19 cellular contexts compared by ENCODE assay signal in the genomic region with DNA sequence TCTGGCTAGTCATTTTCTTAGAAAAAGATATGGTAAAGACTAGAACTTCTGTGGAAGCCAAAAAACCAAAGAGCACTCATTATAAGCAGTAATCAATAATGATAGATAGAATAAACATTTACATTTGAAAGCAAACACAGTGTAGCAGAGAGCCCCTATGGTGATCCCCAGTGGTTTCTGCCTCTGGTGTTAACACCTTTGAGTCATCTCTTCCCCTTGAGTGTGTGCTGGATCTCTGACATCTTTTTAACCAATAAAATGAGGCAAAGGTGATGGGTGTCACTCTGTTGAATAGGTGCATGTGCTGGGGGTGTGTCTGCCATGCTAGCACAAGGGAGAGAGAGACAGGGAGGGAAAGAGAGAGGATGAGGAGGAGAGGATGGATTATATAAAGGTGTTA.
A peak's percentile ranks its signal among the peaks of the same experiment; 100 is the strongest.
DNase-seq lines count a peak whose midpoint lies in the region; ATAC-seq, FAIRE-seq and TF ChIP-seq lines count a peak whose summit lies in the region.
"Had no signal": no experiment of that assay in that cellular context is flagged by ENCODE, and none has a peak within 500 bp of the region (broad histone marks: within the 10 kb centered on the region; RNA-seq: fewer than 3 reads in every experiment).

No MANE protein-coding gene starts in this region.

- H3K4me1 ChIP-seq in HepG2 (ENCODE audit: insufficient read depth, low read length) = peaks cover 19% of the 10 kb centered on the region
- no peaks in the 10 kb centered on the region for H3K4me1 ChIP-seq in right lobe of liver
- H3K4me1 ChIP-seq: A549, Caco-2, HAP-1 had no signal

- intact Hi-C loops in HepG2 (cut with micrococcal nuclease; ENCODE audit: unreplicated experiment) = no loop called here
- intact Hi-C loops in right lobe of liver (cut with DNase I) = no loop called here

- H3K4me1 Mint-ChIP-seq in activated T-cell treated with anti-CD3 and anti-CD28 coated beads, Interleukin-2, amount 50 U/mL, for 72 hours (ENCODE audit: low read depth) = no peaks in the 10 kb centered on the region
- no peaks in the 10 kb centered on the region for H3K4me1 Mint-ChIP-seq in stimulated activated naive CD8-positive, alpha-beta T cell treated with anti-CD3 and anti-CD28 coated beads, Interleukin-15, amount 100 ng/mL, for 72 hours

- H4K20me1 ChIP-seq in HepG2 (ENCODE audit: insufficient read depth, low read length) = no peaks in the 10 kb centered on the region; the same call in 1 of the 2 replicates

- H3K27ac Mint-ChIP-seq in activated T-cell treated with anti-CD3 and anti-CD28 coated beads, Interleukin-2, amount 50 U/mL, for 72 hours = peak overlapping the region; percentile 10
- no peak overlapping the region for H3K27ac Mint-ChIP-seq in stimulated activated naive CD8-positive, alpha-beta T cell treated with anti-CD3 and anti-CD28 coated beads, Interleukin-15, amount 100 ng/mL, for 72 hours
- H3K27ac Mint-ChIP-seq: CD4-positive, alpha-beta T cell had no signal

- H3K79me2 ChIP-seq in HepG2 (ENCODE audit: insufficient read depth, low read length) = no peaks in the 10 kb centered on the region

- POLR2A ChIA-PET in HepG2 (lab: Yijun Ruan, JAX) = no interaction called here

- TF ChIP-seq CTCF in HepG2 (CRISPR knock-in tag; IDR thresholded peaks at IDR 0.05) (no peak), right lobe of liver (IDR thresholded peaks at IDR 0.05) (no peak)

- H3K4me3 ChIP-seq in HepG2 (replicated peaks in 1 of 3; ENCODE audit: insufficient read depth in 1 of 3, low read depth in 2 of 3, low read length in 3 of 3) (no peak overlapping the region), right lobe of liver (no peak overlapping the region)
- H3K4me3 ChIP-seq: A549, HAP-1 had no signal

- H3K27me3 Mint-ChIP-seq in activated T-cell treated with anti-CD3 and anti-CD28 coated beads, Interleukin-2, amount 50 U/mL, for 72 hours (ENCODE audit: low read depth) = peaks cover 15% of the 10 kb centered on the region
- H3K27me3 Mint-ChIP-seq in stimulated activated naive CD8-positive, alpha-beta T cell treated with anti-CD3 and anti-CD28 coated beads, Interleukin-15, amount 100 ng/mL, for 72 hours = peaks cover 18% of the 10 kb centered on the region

- no peak overlapping the region for H3K27ac ChIP-seq in HepG2 (ENCODE audit: extremely low read length, insufficient read depth, low read length)
- H3K27ac ChIP-seq in right lobe of liver = no peak overlapping the region
- H3K27ac ChIP-seq: 22Rv1, A549, C4-2B had no signal

- FAIRE-seq in HepG2 (lab: Jason Lieb, UNC) = no peak
- FAIRE-seq: A549, D721Med, G401.6, GM12891, GM19239 had no signal

- H2AFZ ChIP-seq in HepG2 (ENCODE audit: low read length) = no peak overlapping the region

- no peak overlapping the region for H3K4me2 ChIP-seq in HepG2 (ENCODE audit: low read depth, low read length)
- H3K4me2 ChIP-seq: A549 had no signal

- CTCF ChIA-PET in HepG2 (lab: Yijun Ruan, JAX; ENCODE audit: low intra/inter-chr PET ratio, low total read pairs) = no interaction called here

- in situ Hi-C loops in HepG2 (cut with HindIII; ENCODE audit: extremely low pct_ligation_motif_present, low pct_unique_long_range_greater_than_20kb) = no loop called here

- DNase-seq in NCI-H146 (lab: John Stamatoyannopoulos, UW) (peak; percentile 0), NCI-H146 treated with DMSO at 0.1 percent for 48 hours (lab: John Stamatoyannopoulos, UW; ENCODE audit: unreplicated experiment) (no peak), activated T-cell treated with anti-CD3 and anti-CD28 coated beads for 4 hours (no peak), HepG2 (ENCODE audit: low spot score) (no peak), right lobe of liver (no peak)
- DNase-seq in activated T-cell treated with anti-CD3 and anti-CD28 coated beads, Interleukin-2, amount 50 U/mL, for 72 hours = no peak
- no peak for DNase-seq in stimulated activated naive CD8-positive, alpha-beta T cell treated with anti-CD3 and anti-CD28 coated beads, Interleukin-15, amount 100 ng/mL, for 72 hours
- DNase-seq: AML-193; Caco-2; CD4-positive, alpha-beta T cell had no signal

- H3K4me3 Mint-ChIP-seq in activated T-cell treated with anti-CD3 and anti-CD28 coated beads, Interleukin-2, amount 50 U/mL, for 72 hours = no peak overlapping the region
- no peak overlapping the region for H3K4me3 Mint-ChIP-seq in stimulated activated naive CD8-positive, alpha-beta T cell treated with anti-CD3 and anti-CD28 coated beads, Interleukin-15, amount 100 ng/mL, for 72 hours
- H3K4me3 Mint-ChIP-seq: CD4-positive, alpha-beta T cell had no signal

- H3K36me3 ChIP-seq in HepG2 (replicated peaks in 1 of 2; ENCODE audit: control insufficient read depth in 1 of 2, insufficient read depth in 2 of 2, low read length in 2 of 2) (no peaks in the 10 kb centered on the region), right lobe of liver (no peaks in the 10 kb centered on the region)
- H3K36me3 ChIP-seq: HAP-1 had no signal

- no peak overlapping the region for H3K9ac ChIP-seq in HepG2 (ENCODE audit: insufficient read depth, low read depth, low read length)

- TF ChIP-seq RAD21 in HepG2 (CRISPR knock-in tag; IDR thresholded peaks at IDR 0.05) = no peak

- H3K27me3 ChIP-seq in HepG2 (ENCODE audit: control insufficient read depth in 1 of 2, insufficient read depth in 2 of 2, low read length in 2 of 2) = peaks cover 0 to 12% of the 10 kb centered on the region in 2 experiments; a peak in 2 of 5 replicates
- H3K27me3 ChIP-seq in right lobe of liver = no peaks in the 10 kb centered on the region

- H3K9me3 ChIP-seq in HepG2 (ENCODE audit: low read length) (no peaks in the 10 kb centered on the region), right lobe of liver (no peaks in the 10 kb centered on the region)
- H3K9me3 ChIP-seq: A549, Caco-2, HAP-1 had no signal

- no TSS peak for BruUV-seq in HepG2 (replicated peaks; lab: Mats Ljungman, UMichigan)

- no peaks in the 10 kb centered on the region for H3K9me3 Mint-ChIP-seq in activated T-cell treated with anti-CD3 and anti-CD28 coated beads, Interleukin-2, amount 50 U/mL, for 72 hours
- H3K9me3 Mint-ChIP-seq in stimulated activated naive CD8-positive, alpha-beta T cell treated with anti-CD3 and anti-CD28 coated beads, Interleukin-15, amount 100 ng/mL, for 72 hours = no peaks in the 10 kb centered on the region
- H3K9me3 Mint-ChIP-seq: CD4-positive, alpha-beta T cell had no signal

- no peak for TF ChIP-seq EP300 in HepG2 (IDR thresholded peaks at IDR 0.05; ENCODE audit: low read depth in 2 of 2, low read length in 2 of 2)
- TF ChIP-seq EP300 in HepG2 (CRISPR knock-in tag; IDR thresholded peaks at IDR 0.05; ENCODE audit: borderline replicate concordance) = no peak

- H3K36me3 Mint-ChIP-seq in activated T-cell treated with anti-CD3 and anti-CD28 coated beads, Interleukin-2, amount 50 U/mL, for 72 hours (ENCODE audit: insufficient read depth in 2 of 2) = no peaks in the 10 kb centered on the region

- TF ChIP-seq POLR2A in HepG2 (IDR thresholded peaks at IDR 0.05; ENCODE audit: insufficient read depth in 1 of 2, low read depth in 2 of 2, low read length in 2 of 2) = no peak
- no peak for TF ChIP-seq POLR2A in right lobe of liver (IDR thresholded peaks at IDR 0.05)

- ATAC-seq in activated T-cell treated with anti-CD3 and anti-CD28 coated beads, Interleukin-2, amount 50 U/mL, for 72 hours (replicated peaks in 1 of 2) = peak; percentile 39 to 67
- ATAC-seq in HepG2 (peak; percentile 50), right lobe of liver (no peak), HG02798 (IDR thresholded peaks at IDR 0.05; ENCODE audit: poor library complexity, unreplicated experiment) (no peak)
- ATAC-seq in stimulated activated naive CD8-positive, alpha-beta T cell treated with anti-CD3 and anti-CD28 coated beads, Interleukin-15, amount 100 ng/mL, for 72 hours = peak; percentile 61
- ATAC-seq: A549 had no signal

TF ChIP-seq in HepG2, 621 proteins besides CTCF, POLR2A, EP300 and RAD21:
- TF ChIP-seq FOXJ3 (CRISPR knock-in tag; IDR thresholded peaks at IDR 0.05; ENCODE audit: borderline replicate concordance) (no peak), ZSCAN9 (CRISPR knock-in tag; IDR thresholded peaks at IDR 0.05; ENCODE audit: borderline replicate concordance) (no peak)
- TF ChIP-seq, protein P1, sequence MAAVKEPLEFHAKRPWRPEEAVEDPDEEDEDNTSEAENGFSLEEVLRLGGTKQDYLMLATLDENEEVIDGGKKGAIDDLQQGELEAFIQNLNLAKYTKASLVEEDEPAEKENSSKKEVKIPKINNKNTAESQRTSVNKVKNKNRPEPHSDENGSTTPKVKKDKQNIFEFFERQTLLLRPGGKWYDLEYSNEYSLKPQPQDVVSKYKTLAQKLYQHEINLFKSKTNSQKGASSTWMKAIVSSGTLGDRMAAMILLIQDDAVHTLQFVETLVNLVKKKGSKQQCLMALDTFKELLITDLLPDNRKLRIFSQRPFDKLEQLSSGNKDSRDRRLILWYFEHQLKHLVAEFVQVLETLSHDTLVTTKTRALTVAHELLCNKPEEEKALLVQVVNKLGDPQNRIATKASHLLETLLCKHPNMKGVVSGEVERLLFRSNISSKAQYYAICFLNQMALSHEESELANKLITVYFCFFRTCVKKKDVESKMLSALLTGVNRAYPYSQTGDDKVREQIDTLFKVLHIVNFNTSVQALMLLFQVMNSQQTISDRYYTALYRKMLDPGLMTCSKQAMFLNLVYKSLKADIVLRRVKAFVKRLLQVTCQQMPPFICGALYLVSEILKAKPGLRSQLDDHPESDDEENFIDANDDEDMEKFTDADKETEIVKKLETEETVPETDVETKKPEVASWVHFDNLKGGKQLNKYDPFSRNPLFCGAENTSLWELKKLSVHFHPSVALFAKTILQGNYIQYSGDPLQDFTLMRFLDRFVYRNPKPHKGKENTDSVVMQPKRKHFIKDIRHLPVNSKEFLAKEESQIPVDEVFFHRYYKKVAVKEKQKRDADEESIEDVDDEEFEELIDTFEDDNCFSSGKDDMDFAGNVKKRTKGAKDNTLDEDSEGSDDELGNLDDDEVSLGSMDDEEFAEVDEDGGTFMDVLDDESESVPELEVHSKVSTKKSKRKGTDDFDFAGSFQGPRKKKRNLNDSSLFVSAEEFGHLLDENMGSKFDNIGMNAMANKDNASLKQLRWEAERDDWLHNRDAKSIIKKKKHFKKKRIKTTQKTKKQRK (IDR thresholded peaks at IDR 0.05; ENCODE audit: low read length) = no peak
TF ChIP-seq in HepG2: peak in this region for 0.

Comparison
In these comparisons a context has a peak if more than half of its experiments do, and no peak if none do; other contexts are left out.
1. ATAC-seq: peak in activated T-cell treated with anti-CD3 and anti-CD28 coated beads, Interleukin-2, amount 50 U/mL, for 72 hours (2 of 2), HepG2 (single experiment) and stimulated activated naive CD8-positive, alpha-beta T cell treated with anti-CD3 and anti-CD28 coated beads, Interleukin-15, amount 100 ng/mL, for 72 hours (single experiment); none in right lobe of liver (0 of 4) and HG02798 (single experiment).